Comparison of ENCODE assay signal across 1 cellular context in the genomic region with DNA sequence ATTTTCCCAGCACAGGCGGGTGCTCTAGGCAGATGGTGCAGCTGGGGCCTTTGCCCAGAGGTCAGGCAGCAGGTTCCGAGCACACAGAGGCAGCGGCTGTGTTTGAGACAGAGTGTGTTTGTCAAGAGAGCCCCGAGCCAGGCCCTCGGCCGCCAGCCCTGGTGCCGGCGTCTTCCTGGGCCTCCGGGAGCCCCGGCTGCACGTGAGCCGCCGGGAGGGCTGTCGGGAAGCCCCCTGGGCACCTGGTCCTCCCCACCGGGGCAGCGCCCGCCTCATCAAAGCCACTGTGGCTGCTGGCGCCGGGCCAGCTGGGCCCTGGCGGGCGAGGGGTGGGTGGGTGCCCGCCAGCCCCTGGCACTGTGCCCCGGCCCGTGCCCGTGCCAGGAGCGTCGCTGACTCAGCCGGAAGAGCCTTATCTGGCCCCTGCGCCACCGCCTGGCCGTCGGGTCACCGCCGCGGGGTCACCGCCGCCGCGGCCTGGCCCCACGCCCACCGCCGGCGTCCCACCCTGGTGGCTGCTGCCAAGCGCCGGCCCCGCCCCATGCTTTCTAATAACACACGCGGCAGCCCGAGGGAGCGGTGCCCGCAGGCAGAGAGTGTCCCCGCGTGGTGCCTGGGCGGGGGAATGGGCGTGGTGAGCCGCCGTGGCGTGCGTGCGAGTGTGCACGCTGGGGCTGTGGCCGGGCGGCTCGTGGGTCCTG.
A peak's percentile ranks its signal among the peaks of the same experiment; 100 is the strongest.
TF ChIP-seq lines count a peak whose summit lies in the region.

No MANE protein-coding gene starts in this region.

TF ChIP-seq in HepG2, 621 proteins besides CTCF, POLR2A, EP300 and RAD21:
- TF ChIP-seq AGO2 (optimal IDR thresholded peaks at IDR 0.05; ENCODE audit: low read depth, low read length) (peak; percentile 83), RBFOX2 (IDR thresholded peaks at IDR 0.05; ENCODE audit: low read depth, low read length) (peak; percentile 75), HNRNPL (IDR thresholded peaks at IDR 0.05; ENCODE audit: low read depth, low read length) (0 out of 2 replicates have a peak, but pooled peaks have one; percentile 49), ZNF274 (CRISPR knock-in tag; IDR thresholded peaks at IDR 0.05) (no peak)
TF ChIP-seq in HepG2: peak in this region for 3.
